ENCODE assay signal across 7 cellular contexts in genomic region chr22:41834005-41834975, GRCh38. TPM values are rescaled to one million over a fixed set of nuclear protein-coding genes. Genes with fewer than 3 reads are reported as not detected.
DNase-seq lines count a peak whose midpoint lies in the region; ATAC-seq and TF ChIP-seq lines count a peak whose summit lies in the region.

No MANE protein-coding gene starts in this region.

- DNase-seq in HCEC 1CT (peak; percentile 11), Peyer's patch (no peak), erythroblast (lab: John Stamatoyannopoulos, UW) (peak; percentile 38 to 43), progenitor cell of endocrine pancreas (ENCODE audit: low spot score, unreplicated experiment) (no peak), SK-N-DZ (ENCODE audit: low spot score) (no peak), HK-2 (ENCODE audit: unreplicated experiment) (no peak)

- no peaks in the 10 kb centered on the region for H3K27me3 Mint-ChIP-seq in progenitor cell of endocrine pancreas

- H3K27me3 ChIP-seq in Peyer's patch = no peaks in the 10 kb centered on the region

- H3K36me3 Mint-ChIP-seq in progenitor cell of endocrine pancreas (ENCODE audit: insufficient read depth) = peaks cover 18% of the 10 kb centered on the region

- TF ChIP-seq POLR2A in Peyer's patch (IDR thresholded peaks at IDR 0.05) (no peak), erythroblast (IDR thresholded peaks at IDR 0.05; ENCODE audit: low read length) (peak; percentile 14)

- peaks cover 0 to 15% (median 0%) of the 10 kb centered on the region in 3 donors for H3K36me3 ChIP-seq in Peyer's patch

- peaks cover 0 to 31% (median 0%) of the 10 kb centered on the region in 4 donors for H3K4me1 ChIP-seq in Peyer's patch

- H3K27ac ChIP-seq in Peyer's patch = peak overlapping the region; percentile 91 to 97 (median 96)

- H3K4me1 Mint-ChIP-seq in progenitor cell of endocrine pancreas (ENCODE audit: low read depth) = peaks cover 24% of the 10 kb centered on the region

- H3K27ac Mint-ChIP-seq in progenitor cell of endocrine pancreas = peak overlapping the region; percentile 96

- ATAC-seq in GM19324 (IDR thresholded peaks at IDR 0.05; ENCODE audit: low FRiP score, unreplicated experiment) = no peak

- TF ChIP-seq CTCF in Peyer's patch (IDR thresholded peaks at IDR 0.05) (no peak), progenitor cell of endocrine pancreas (IDR thresholded peaks at IDR 0.05; ENCODE audit: unreplicated experiment) (no peak)

- no peaks in the 10 kb centered on the region for H3K9me3 ChIP-seq in Peyer's patch

- H3K4me3 ChIP-seq in Peyer's patch = peak overlapping the region; percentile 66 to 96 (median 86)

- H3K4me3 Mint-ChIP-seq in progenitor cell of endocrine pancreas (ENCODE audit: low read depth) = peak overlapping the region; percentile 98

- H3K9me3 Mint-ChIP-seq in progenitor cell of endocrine pancreas (ENCODE audit: low read depth) = no peaks in the 10 kb centered on the region

RNA-seq across cellular contexts. Expression of gene SREBF2, which starts 1.4 kb away (rescaled TPM):
- total RNA-seq in Peyer's patch (100 to 1,000 TPM in 3 of 4 donors, 10 to 100 TPM in 1; 66.0 to 221 (median 144) TPM), progenitor cell of endocrine pancreas (154 and 156 TPM in 2 replicates)
- polyA plus RNA-seq in SK-N-DZ (2014; cell fraction: cytosol; rRNA removed) = 118 and 140 TPM in 2 replicates
- 116 and 149 TPM in 2 replicates for polyA plus RNA-seq in SK-N-DZ (2014; cell fraction: nucleus; rRNA removed)

RNA-seq across cellular contexts. Expression of gene CCDC134, which starts 33.8 kb away (rescaled TPM):
- total RNA-seq in Peyer's patch = 10 to 100 TPM in 2 of 4 donors, 1 to 10 TPM in 2; 8.1 to 20.6 (median 10.2) TPM
- 23.3 and 24.2 TPM in 2 replicates for total RNA-seq in progenitor cell of endocrine pancreas
- 7.3 and 13.7 TPM in 2 replicates for polyA plus RNA-seq in SK-N-DZ (2014; cell fraction: cytosol; rRNA removed)
- polyA plus RNA-seq in SK-N-DZ (2014; cell fraction: nucleus; rRNA removed) = 4.9 and 6.8 TPM in 2 replicates

Comparison
In these comparisons a context has a peak if more than half of its experiments do, and no peak if none do; other contexts are left out.
1. DNase-seq: peak in HCEC 1CT (single experiment) and erythroblast (2 of 2); none in Peyer's patch (0 of 3), progenitor cell of endocrine pancreas (single experiment), SK-N-DZ (single experiment) and HK-2 (single experiment).